Comparison of ENCODE assay signal across 8 cellular contexts in genomic region chr5:122313001-122313402, GRCh38. TPM values are rescaled to one million over a fixed set of nuclear protein-coding genes. Genes with fewer than 3 reads are reported as not detected.
DNase-seq lines count a peak whose midpoint lies in the region; ATAC-seq and TF ChIP-seq lines count a peak whose summit lies in the region.
"Had no signal": no experiment of that assay in that cellular context is flagged by ENCODE, and none has a peak within 500 bp of the region (broad histone marks: within the 10 kb centered on the region; RNA-seq: fewer than 3 reads in every experiment).

No MANE protein-coding gene starts in this region.

- TF ChIP-seq CTCF in chondrocyte (IDR thresholded peaks at IDR 0.05) (no peak), suprapubic skin (IDR thresholded peaks at IDR 0.05) (no peak)

- peaks cover 24% of the 10 kb centered on the region for H3K27me3 Mint-ChIP-seq in chondrocyte (ENCODE audit: low read depth)

- H3K36me3 ChIP-seq in MG63 (no peaks in the 10 kb centered on the region), suprapubic skin (no peaks in the 10 kb centered on the region)

- H3K4me3 Mint-ChIP-seq in chondrocyte (ENCODE audit: unreplicated experiment), result peak overlapping the region; percentile 68

- H3K4me1 ChIP-seq in suprapubic skin, result peaks cover 13% of the 10 kb centered on the region

- no peak for TF ChIP-seq POLR2A in suprapubic skin (IDR thresholded peaks at IDR 0.05)

- TF ChIP-seq EP300 in suprapubic skin (IDR thresholded peaks at IDR 0.05), result no peak

- H3K4me3 ChIP-seq in MG63 (peak overlapping the region; percentile 48), suprapubic skin (peak overlapping the region; percentile 76)

- no peak overlapping the region for H3K27ac Mint-ChIP-seq in chondrocyte (ENCODE audit: unreplicated experiment)

- H3K9me3 ChIP-seq in MG63 (no peaks in the 10 kb centered on the region), suprapubic skin (no peaks in the 10 kb centered on the region)

- ATAC-seq in left lobe of liver (peak; percentile 33), HG03571 (IDR thresholded peaks at IDR 0.05; ENCODE audit: unreplicated experiment) (no peak)

- 1% methylated on average over 12 of the region's 12 CpGs for WGBS in suprapubic skin

- H3K9me3 Mint-ChIP-seq in chondrocyte (ENCODE audit: low read depth), result no peaks in the 10 kb centered on the region

- peaks cover 18% of the 10 kb centered on the region for H3K4me1 Mint-ChIP-seq in chondrocyte (ENCODE audit: low read depth)

- no peak overlapping the region for H3K27ac ChIP-seq in suprapubic skin

- DNase-seq in MG63 (peak; percentile 19), chondrocyte (ENCODE audit: low spot score) (no peak), left lobe of liver (ENCODE audit: low spot score) (no peak), suprapubic skin (ENCODE audit: low spot score in 2 of 2) (no peak), NCI-H1436 (lab: John Stamatoyannopoulos, UW) (no peak)
- no peak for DNase-seq in activated CD4-positive, alpha-beta T cell treated with anti-CD3 and anti-CD28 coated beads for 4 hours
- DNase-seq: T-helper 1 cell had no signal

- peaks cover 70% of the 10 kb centered on the region for H3K27me3 ChIP-seq in MG63
- H3K27me3 ChIP-seq in suprapubic skin, result no peaks in the 10 kb centered on the region

- H3K36me3 Mint-ChIP-seq in chondrocyte (ENCODE audit: low read depth), result no peaks in the 10 kb centered on the region

RNA-seq across cellular contexts. Expression of gene SNCAIP, which starts 1.0 kb away (rescaled TPM):
- total RNA-seq in MG63 (2014; rRNA removed; shearing (Covaris generic); ENCODE audit: low replicate concordance), result not detected in 2 replicates
- total RNA-seq in chondrocyte, result 1.2 to 2.6 TPM (median 1.6 TPM) in 3 replicates
- 0.23 TPM for total RNA-seq in left lobe of liver
- total RNA-seq in suprapubic skin, result 1 to 10 TPM; 2.4 to 6.5 (median 4.0) TPM
